10 cellular contexts compared by ENCODE assay signal in the genomic region with DNA sequence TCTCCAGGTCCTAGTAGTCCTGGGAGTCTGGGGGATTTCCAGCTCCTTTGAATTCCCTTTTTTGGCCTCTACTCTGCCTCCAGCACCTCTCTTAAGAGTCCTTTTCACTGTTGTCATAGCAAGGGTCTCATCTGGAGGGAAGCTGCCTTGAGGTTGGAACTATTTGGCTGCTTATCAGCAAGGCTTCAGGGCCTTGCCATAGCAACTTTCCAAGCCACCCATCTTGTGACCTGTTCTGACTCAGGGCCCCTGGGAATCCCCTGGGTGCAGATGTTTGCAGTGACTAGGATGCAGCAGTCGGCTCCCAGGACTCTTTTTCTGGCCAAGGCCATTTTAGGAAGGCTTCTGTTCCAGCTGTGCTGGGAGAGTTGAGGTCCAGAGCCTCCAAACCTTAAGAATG. TPM values are rescaled to one million over a fixed set of nuclear protein-coding genes. Genes with fewer than 3 reads are reported as not detected.
DNase-seq lines count a peak whose midpoint lies in the region; ATAC-seq and TF ChIP-seq lines count a peak whose summit lies in the region.
"Had no signal": no experiment of that assay in that cellular context is flagged by ENCODE, and none has a peak within 500 bp of the region (broad histone marks: within the 10 kb centered on the region; RNA-seq: fewer than 3 reads in every experiment).

No MANE protein-coding gene starts in this region.

- no peaks in the 10 kb centered on the region for H3K27me3 Mint-ChIP-seq in Calu3 (ENCODE audit: unreplicated experiment)

- H3K36me3 ChIP-seq in OCI-LY3 (replicated peaks; ENCODE audit: low read depth, low read length), result peaks cover 86% of the 10 kb centered on the region
- H3K36me3 ChIP-seq: pancreas had no signal

- H3K36me3 Mint-ChIP-seq in Calu3 (ENCODE audit: insufficient read depth, unreplicated experiment), result no peaks in the 10 kb centered on the region

- peak overlapping the region; percentile 21; the same call in 1 of the 2 replicates for H3K4me3 ChIP-seq in OCI-LY3 (ENCODE audit: low read length)
- H3K4me3 ChIP-seq: pancreas, testis had no signal

- CTCF ChIA-PET in Calu3 (lab: Charles Lee), result interaction anchor here (0.6 to 0.7 kb wide), 2 partner anchors 9 to 187 kb away, joined by 3 read pairs; no protein-coding TSS in a partner anchor

- ATAC-seq in GM18907 (IDR thresholded peaks at IDR 0.05; ENCODE audit: unreplicated experiment) (peak; percentile 44), GM18498 (IDR thresholded peaks at IDR 0.05; ENCODE audit: unreplicated experiment) (no peak), HG02938 (IDR thresholded peaks at IDR 0.05; ENCODE audit: unreplicated experiment) (no peak)
- ATAC-seq in stimulated activated naive CD8-positive, alpha-beta T cell treated with anti-CD3 and anti-CD28 coated beads, Interleukin-15, Interleukin-2, amounts not matched to agents 100 U/mL and 50 U/mL, for 24 hours, result peak; percentile 89

- H3K27ac Mint-ChIP-seq in Calu3 (ENCODE audit: unreplicated experiment), result no peak overlapping the region

- no peak overlapping the region for H3K4me3 Mint-ChIP-seq in Calu3 (ENCODE audit: low read depth, unreplicated experiment)

- H3K9me3 ChIP-seq in OCI-LY3 (ENCODE audit: insufficient read depth, low read length), result no peaks in the 10 kb centered on the region
- H3K9me3 ChIP-seq: pancreas, testis had no signal

- BruUV-seq in Calu3 (replicated peaks; lab: Mats Ljungman, UMichigan), result no TSS peak

- TF ChIP-seq CTCF in OCI-LY3 (IDR thresholded peaks at IDR 0.05; ENCODE audit: low read depth, low read length), result no peak
- TF ChIP-seq CTCF in Calu3 (IDR thresholded peaks at IDR 0.05; ENCODE audit: unreplicated experiment), result no peak

- H3K79me2 ChIP-seq in OCI-LY3 (ENCODE audit: low read length), result peaks cover 100% of the 10 kb centered on the region

- peak overlapping the region; percentile 63 for H3K27ac ChIP-seq in OCI-LY3 (ENCODE audit: low read length)
- H3K27ac ChIP-seq: KMS-11, pancreas, testis had no signal

- H3K27me3 ChIP-seq in OCI-LY3 (ENCODE audit: low read depth, low read length), result no peaks in the 10 kb centered on the region
- H3K27me3 ChIP-seq: pancreas, testis had no signal

- H3K9ac ChIP-seq in OCI-LY3 (ENCODE audit: low read length), result peak overlapping the region; percentile 15
- H3K9ac ChIP-seq: KMS-11 had no signal

- peaks cover 13% of the 10 kb centered on the region for H3K4me1 Mint-ChIP-seq in Calu3 (ENCODE audit: low read depth, unreplicated experiment)

- no peaks in the 10 kb centered on the region for H3K9me3 Mint-ChIP-seq in Calu3 (ENCODE audit: low read depth, unreplicated experiment)

- peak overlapping the region; percentile 52 for H3K4me2 ChIP-seq in OCI-LY3 (ENCODE audit: low read length)
- H3K4me2 ChIP-seq: KMS-11 had no signal

- peaks cover 98% of the 10 kb centered on the region for H4K20me1 ChIP-seq in OCI-LY3 (ENCODE audit: insufficient read depth, low read length)

- H3K4me1 ChIP-seq in OCI-LY3 (ENCODE audit: low read length), result peaks cover 92% of the 10 kb centered on the region

- DNase-seq in fibroblast of peridontal ligament (ENCODE audit: extremely low read depth) (peak; percentile 48), Calu3 (no peak)
- DNase-seq in stimulated activated naive CD8-positive, alpha-beta T cell treated with anti-CD3 and anti-CD28 coated beads, Interleukin-15, Interleukin-2, amounts not matched to agents 100 U/mL and 50 U/mL, for 24 hours, result peak; percentile 47
- DNase-seq: pancreas, testis had no signal

- no peak overlapping the region for H2AFZ ChIP-seq in OCI-LY3 (ENCODE audit: low read depth, low read length)

- intact Hi-C loops in Calu3 (cut with micrococcal nuclease; ENCODE audit: unreplicated experiment), result no loop called here

RNA-seq across cellular contexts. Expression of a gene that starts 12.4 kb away (rescaled TPM):
- 6.6 and 7.5 TPM in 2 replicates for total RNA-seq in Calu3 (2022)

RNA-seq across cellular contexts. Expression of a gene that starts 56.8 kb away (rescaled TPM):
- total RNA-seq in Calu3 (2022), result 7.5 and 8.9 TPM in 2 replicates

Comparison
In these comparisons a context has a peak if more than half of its experiments do, and no peak if none do; other contexts are left out.
1. ATAC-seq: peak in GM18907 (single experiment) and stimulated activated naive CD8-positive, alpha-beta T cell treated with anti-CD3 and anti-CD28 coated beads, Interleukin-15, Interleukin-2, amounts not matched to agents 100 U/mL and 50 U/mL, for 24 hours (single experiment); none in GM18498 (single experiment) and HG02938 (single experiment).